ENCODE assay signal across 9 cellular contexts in the genomic region with DNA sequence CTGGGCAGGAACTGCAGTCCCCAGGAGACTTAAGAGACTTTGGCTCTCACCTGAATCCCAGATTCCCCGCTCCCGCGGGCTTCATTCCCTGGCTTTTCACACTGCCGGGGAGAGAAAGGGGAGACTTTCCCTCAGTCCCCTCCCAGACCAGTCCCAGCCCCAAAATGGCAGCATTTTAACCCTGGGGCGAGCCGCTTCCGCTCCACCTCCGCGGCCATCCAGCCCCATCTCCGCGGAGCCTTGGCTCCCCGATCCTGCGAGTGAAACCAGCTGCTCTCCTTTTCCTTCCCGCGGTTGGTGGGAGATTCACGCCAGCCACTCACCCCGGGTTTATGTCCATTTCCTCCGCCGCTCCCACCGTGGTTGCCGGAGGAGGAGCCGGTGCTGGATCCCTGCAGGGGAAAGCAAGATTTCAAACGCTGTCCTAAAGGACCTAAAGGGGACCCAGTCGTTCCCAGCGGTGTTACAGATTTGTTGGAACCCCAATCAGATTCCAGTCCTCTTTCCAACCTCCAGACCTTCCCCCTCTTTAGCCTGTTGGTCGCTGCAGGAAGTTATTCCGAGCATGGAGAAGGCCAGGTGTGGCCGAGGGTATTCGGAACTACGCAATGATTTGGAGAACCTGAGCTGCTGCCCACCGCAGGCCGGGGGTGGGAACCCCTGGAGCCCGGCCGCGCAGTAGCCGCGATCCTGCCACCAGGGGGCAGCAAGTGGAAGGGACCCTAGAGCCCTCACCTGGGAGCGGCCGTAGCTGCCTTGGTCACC. TPM values are rescaled to one million over a fixed set of nuclear protein-coding genes. Genes with fewer than 3 reads are reported as not detected.
DNase-seq lines count a peak whose midpoint lies in the region; ATAC-seq lines count a peak whose summit lies in the region.
"Had no signal": no experiment of that assay in that cellular context is flagged by ENCODE, and none has a peak within 500 bp of the region (broad histone marks: within the 10 kb centered on the region; RNA-seq: fewer than 3 reads in every experiment).

No MANE protein-coding gene starts in this region.

- no peaks in the 10 kb centered on the region for H3K9me3 ChIP-seq in NT2/D1 (ENCODE audit: insufficient read depth, low read length)

- H3K4me1 ChIP-seq in NT2/D1 (ENCODE audit: insufficient read depth, insufficient read length): peaks cover 8% of the 10 kb centered on the region

- H3K4me3 ChIP-seq in NT2/D1 (ENCODE audit: insufficient read length, low read depth): peak overlapping the region; percentile 48

- peak; percentile 43 for DNase-seq in Caki2 (ENCODE audit: low read depth)
- peak; percentile 72 for DNase-seq in NT2/D1 (ENCODE audit: low read depth, low spot score)
- DNase-seq in activated T-cell treated with anti-CD3 and anti-CD28 coated beads, Interleukin-2, amount 50 U/mL, for 72 hours: peak; percentile 83 to 86
- DNase-seq in fibroblast of peridontal ligament (ENCODE audit: extremely low read depth): peak; percentile 18
- peak; percentile 79 for DNase-seq in natural killer cell treated with Interleukin-12 subunit alpha and Interleukin-12 subunit beta and Interleukin-15 and Interleukin-18, amount 100 ng/mL, for 72 hours (ENCODE audit: low spot score)
- peak; percentile 69 for DNase-seq in stimulated activated naive CD4-positive, alpha-beta T cell treated with Interleukin-2 at 50 U/mL for 16 hours (lab: John Stamatoyannopoulos, UW)

- H3K9me3 Mint-ChIP-seq in activated T-cell treated with anti-CD3 and anti-CD28 coated beads, Interleukin-2, amount 50 U/mL, for 72 hours: no peaks in the 10 kb centered on the region
- H3K9me3 Mint-ChIP-seq in natural killer cell treated with Interleukin-12 subunit alpha and Interleukin-12 subunit beta and Interleukin-15 and Interleukin-18, amount 100 ng/mL, for 72 hours: no peaks in the 10 kb centered on the region

- H3K36me3 ChIP-seq in NT2/D1 (ENCODE audit: insufficient read depth, insufficient read length, low read length): peaks cover 27% of the 10 kb centered on the region

- H3K27ac Mint-ChIP-seq in activated T-cell treated with anti-CD3 and anti-CD28 coated beads, Interleukin-2, amount 50 U/mL, for 72 hours: no peak overlapping the region
- no peak overlapping the region for H3K27ac Mint-ChIP-seq in natural killer cell treated with Interleukin-12 subunit alpha and Interleukin-12 subunit beta and Interleukin-15 and Interleukin-18, amount 100 ng/mL, for 72 hours

- peaks cover 8% of the 10 kb centered on the region for H3K27me3 ChIP-seq in NT2/D1 (ENCODE audit: insufficient read depth, insufficient read length)

- peak; percentile 43 for ATAC-seq in HG03097 (IDR thresholded peaks at IDR 0.05; ENCODE audit: low FRiP score, unreplicated experiment)
- peak; percentile 81 to 84 for ATAC-seq in activated T-cell treated with anti-CD3 and anti-CD28 coated beads, Interleukin-2, amount 50 U/mL, for 72 hours (replicated peaks in 1 of 2)
- peak; percentile 68 to 80 for ATAC-seq in natural killer cell treated with Interleukin-12 subunit alpha and Interleukin-12 subunit beta and Interleukin-15 and Interleukin-18, amount 100 ng/mL, for 72 hours
- no peak for ATAC-seq in HG02885 (IDR thresholded peaks at IDR 0.05; ENCODE audit: poor library complexity, unreplicated experiment)

- H3K27me3 Mint-ChIP-seq in activated T-cell treated with anti-CD3 and anti-CD28 coated beads, Interleukin-2, amount 50 U/mL, for 72 hours (ENCODE audit: low read depth): peaks cover 58% of the 10 kb centered on the region
- peaks cover 9 to 11% of the 10 kb centered on the region in 2 donors for H3K27me3 Mint-ChIP-seq in natural killer cell treated with Interleukin-12 subunit alpha and Interleukin-12 subunit beta and Interleukin-15 and Interleukin-18, amount 100 ng/mL, for 72 hours

- no peaks in the 10 kb centered on the region for H3K36me3 Mint-ChIP-seq in activated T-cell treated with anti-CD3 and anti-CD28 coated beads, Interleukin-2, amount 50 U/mL, for 72 hours (ENCODE audit: insufficient read depth in 2 of 2)
- H3K36me3 Mint-ChIP-seq in natural killer cell treated with Interleukin-12 subunit alpha and Interleukin-12 subunit beta and Interleukin-15 and Interleukin-18, amount 100 ng/mL, for 72 hours: no peaks in the 10 kb centered on the region

- peak overlapping the region; percentile 80 to 82 for H3K4me3 Mint-ChIP-seq in activated T-cell treated with anti-CD3 and anti-CD28 coated beads, Interleukin-2, amount 50 U/mL, for 72 hours
- peak overlapping the region; percentile 65 for H3K4me3 Mint-ChIP-seq in natural killer cell treated with Interleukin-12 subunit alpha and Interleukin-12 subunit beta and Interleukin-15 and Interleukin-18, amount 100 ng/mL, for 72 hours

- in situ Hi-C loops in Caki2 (cut with HindIII; ENCODE audit: low pct_unique_long_range_greater_than_20kb, low sequenced_read_pairs): no loop called here

- H3K4me1 Mint-ChIP-seq in activated T-cell treated with anti-CD3 and anti-CD28 coated beads, Interleukin-2, amount 50 U/mL, for 72 hours (ENCODE audit: low read depth): peaks cover 14% of the 10 kb centered on the region
- H3K4me1 Mint-ChIP-seq in natural killer cell treated with Interleukin-12 subunit alpha and Interleukin-12 subunit beta and Interleukin-15 and Interleukin-18, amount 100 ng/mL, for 72 hours (ENCODE audit: low read depth in 2 of 2): peaks cover 5 to 7% of the 10 kb centered on the region in 2 donors

- H3K9ac ChIP-seq in NT2/D1 (ENCODE audit: insufficient read length, low read depth): peak overlapping the region; percentile 80

RNA-seq across cellular contexts. Expression of a gene that starts 3.4 kb away (rescaled TPM):
- total RNA-seq in Caki2 (2014; rRNA removed; shearing (Covaris generic); ENCODE audit: low replicate concordance): not detected in 2 replicates
- 1 to 10 TPM; 3.7 to 7.5 TPM for total RNA-seq in activated T-cell treated with anti-CD3 and anti-CD28 coated beads, Interleukin-2, amount 50 U/mL, for 72 hours
- total RNA-seq in natural killer cell treated with Interleukin-12 subunit alpha and Interleukin-12 subunit beta and Interleukin-15 and Interleukin-18, amount 100 ng/mL, for 72 hours: 1 to 10 TPM in 1 of 2 donors, not detected in 1; 1.8 TPM
- total RNA-seq: dermis microvascular lymphatic vessel endothelial cell had no signal

RNA-seq across cellular contexts. Expression of a gene that starts 18.1 kb away (rescaled TPM):
- total RNA-seq in Caki2 (2014; rRNA removed; shearing (Covaris generic); ENCODE audit: low replicate concordance): not detected in 2 replicates
- under 1 TPM in 1 of 2 donors, not detected in 1; 0.21 TPM for total RNA-seq in activated T-cell treated with anti-CD3 and anti-CD28 coated beads, Interleukin-2, amount 50 U/mL, for 72 hours
- not detected for total RNA-seq in natural killer cell treated with Interleukin-12 subunit alpha and Interleukin-12 subunit beta and Interleukin-15 and Interleukin-18, amount 100 ng/mL, for 72 hours
- total RNA-seq: dermis microvascular lymphatic vessel endothelial cell had no signal

RNA-seq across cellular contexts. Expression of a gene that starts 19.8 kb away (rescaled TPM):
- not detected in 2 replicates for total RNA-seq in Caki2 (2014; rRNA removed; shearing (Covaris generic); ENCODE audit: low replicate concordance)
- total RNA-seq in activated T-cell treated with anti-CD3 and anti-CD28 coated beads, Interleukin-2, amount 50 U/mL, for 72 hours: not detected
- total RNA-seq in natural killer cell treated with Interleukin-12 subunit alpha and Interleukin-12 subunit beta and Interleukin-15 and Interleukin-18, amount 100 ng/mL, for 72 hours: not detected
- total RNA-seq: dermis microvascular lymphatic vessel endothelial cell had no signal

RNA-seq across cellular contexts. Expression of a gene that starts 23.2 kb away (rescaled TPM):
- total RNA-seq in Caki2 (2014; rRNA removed; shearing (Covaris generic); ENCODE audit: low replicate concordance): not detected in 2 replicates
- total RNA-seq in activated T-cell treated with anti-CD3 and anti-CD28 coated beads, Interleukin-2, amount 50 U/mL, for 72 hours: not detected
- total RNA-seq in natural killer cell treated with Interleukin-12 subunit alpha and Interleukin-12 subunit beta and Interleukin-15 and Interleukin-18, amount 100 ng/mL, for 72 hours: not detected
- total RNA-seq: dermis microvascular lymphatic vessel endothelial cell had no signal

RNA-seq across cellular contexts. Expression of a gene that starts 35.4 kb away (rescaled TPM):
- total RNA-seq in Caki2 (2014; rRNA removed; shearing (Covaris generic); ENCODE audit: low replicate concordance): 218 and 221 TPM in 2 replicates
- 10 to 100 TPM; 79.0 to 87.8 TPM for total RNA-seq in activated T-cell treated with anti-CD3 and anti-CD28 coated beads, Interleukin-2, amount 50 U/mL, for 72 hours
- 10 to 100 TPM; 25.3 to 34.4 TPM for total RNA-seq in natural killer cell treated with Interleukin-12 subunit alpha and Interleukin-12 subunit beta and Interleukin-15 and Interleukin-18, amount 100 ng/mL, for 72 hours

Comparison
In these comparisons a context has a peak if more than half of its experiments do, and no peak if none do; other contexts are left out.
1. DNase-seq: peak in every context shown above with its lines; median percentile 84 in activated T-cell treated with anti-CD3 and anti-CD28 coated beads, Interleukin-2, amount 50 U/mL, for 72 hours; 79 in natural killer cell treated with Interleukin-12 subunit alpha and Interleukin-12 subunit beta and Interleukin-15 and Interleukin-18, amount 100 ng/mL, for 72 hours; 72 in NT2/D1; 69 in stimulated activated naive CD4-positive, alpha-beta T cell treated with Interleukin-2 at 50 U/mL for 16 hours; 43 in Caki2; 18 in fibroblast of peridontal ligament.